10 cellular contexts compared by ENCODE assay signal in genomic region chr1:183069562-183070216, GRCh38. TPM values are rescaled to one million over a fixed set of nuclear protein-coding genes. Genes with fewer than 3 reads are reported as not detected.
A peak's percentile ranks its signal among the peaks of the same experiment; 100 is the strongest.
DNase-seq lines count a peak whose midpoint lies in the region; FAIRE-seq and TF ChIP-seq lines count a peak whose summit lies in the region.
"Had no signal": no experiment of that assay in that cellular context is flagged by ENCODE, and none has a peak within 500 bp of the region (broad histone marks: within the 10 kb centered on the region; RNA-seq: fewer than 3 reads in every experiment).

No MANE protein-coding gene starts in this region.

- no peak overlapping the region for H2AFZ ChIP-seq in MM.1S (ENCODE audit: low read length)

- TF ChIP-seq CTCF in foreskin fibroblast (IDR thresholded peaks at IDR 0.05; ENCODE audit: low read depth, low read length) = no peak
- no peak for TF ChIP-seq CTCF in colonic mucosa (IDR thresholded peaks at IDR 0.05)
- TF ChIP-seq CTCF in MM.1S (IDR thresholded peaks at IDR 0.05; ENCODE audit: low read length) = no peak

- no peak overlapping the region for H3K4me2 ChIP-seq in MM.1S (ENCODE audit: low read depth, low read length)

- H3K36me3 ChIP-seq in subcutaneous abdominal adipose tissue (ENCODE audit: control insufficient read depth in 5 of 5, insufficient read depth in 5 of 5, low read length in 5 of 5) = no peaks in the 10 kb centered on the region
- no peaks in the 10 kb centered on the region for H3K36me3 ChIP-seq in colonic mucosa
- no peaks in the 10 kb centered on the region for H3K36me3 ChIP-seq in MM.1S (replicated peaks; ENCODE audit: insufficient read depth, low read length)

- H3K9ac ChIP-seq in subcutaneous abdominal adipose tissue (ENCODE audit: low read length in 5 of 5) (peak overlapping the region in 1 of 5 donors; percentile 27), colonic mucosa (ENCODE audit: low read depth in 2 of 2, low read length in 2 of 2) (no peak overlapping the region), MM.1S (ENCODE audit: low read length) (no peak overlapping the region)

- no peaks in the 10 kb centered on the region for H3K9me2 ChIP-seq in MM.1S (replicated peaks; ENCODE audit: insufficient read depth, low read length)

- H3K27ac ChIP-seq in subcutaneous abdominal adipose tissue (ENCODE audit: low read depth, low read length) (peak overlapping the region; percentile 75), colonic mucosa (no peak overlapping the region), MM.1S (ENCODE audit: low read length) (no peak overlapping the region)

- no peak for TF ChIP-seq POLR2A in GM12891 (IDR thresholded peaks at IDR 0.05; ENCODE audit: low read depth, low read length)

- intact Hi-C loops in colonic mucosa (cut with DNase I) = no loop called here

- H3K4me1 ChIP-seq in subcutaneous abdominal adipose tissue (ENCODE audit: control insufficient read depth in 5 of 5, insufficient read depth in 5 of 5, low read length in 5 of 5) = peaks cover 0 to 42% (median 34%) of the 10 kb centered on the region in 5 donors
- peaks cover 4% of the 10 kb centered on the region for H3K4me1 ChIP-seq in colonic mucosa
- H3K4me1 ChIP-seq in MM.1S (ENCODE audit: low read length) = peaks cover 33% of the 10 kb centered on the region

- H3K27me3 ChIP-seq in subcutaneous abdominal adipose tissue (ENCODE audit: control insufficient read depth in 5 of 5, insufficient read depth in 4 of 5, low read length in 5 of 5) = no peaks in the 10 kb centered on the region
- H3K27me3 ChIP-seq in colonic mucosa = no peaks in the 10 kb centered on the region
- H3K27me3 ChIP-seq in MM.1S (replicated peaks; ENCODE audit: insufficient read depth, low read length) = no peaks in the 10 kb centered on the region

- H4K20me1 ChIP-seq in MM.1S (ENCODE audit: insufficient read depth, low read length) = no peaks in the 10 kb centered on the region

- no peaks in the 10 kb centered on the region for H3K9me3 ChIP-seq in subcutaneous abdominal adipose tissue (ENCODE audit: control insufficient read depth in 5 of 5, low read length in 5 of 5)
- H3K9me3 ChIP-seq in colonic mucosa = no peaks in the 10 kb centered on the region
- H3K9me3 ChIP-seq in MM.1S (replicated peaks; ENCODE audit: insufficient read depth, low read length) = no peaks in the 10 kb centered on the region

- H3F3A ChIP-seq in MM.1S (ENCODE audit: insufficient read depth, low read length) = peaks cover 19% of the 10 kb centered on the region

- FAIRE-seq in GM12891 (lab: Jason Lieb, UNC) = no peak
- FAIRE-seq: A204.1 had no signal

- no peak overlapping the region for H3K4me3 ChIP-seq in foreskin fibroblast (ENCODE audit: low read depth in 1 of 2, low read length in 2 of 2)
- no peak overlapping the region for H3K4me3 ChIP-seq in subcutaneous abdominal adipose tissue (ENCODE audit: low read depth in 1 of 5, low read length in 5 of 5)
- H3K4me3 ChIP-seq in colonic mucosa = no peak overlapping the region
- H3K4me3 ChIP-seq in MM.1S (ENCODE audit: low read length) = no peak overlapping the region

- DNase-seq in NCI-H1105 treated with DMSO at 0.1 percent for 48 hours (lab: John Stamatoyannopoulos, UW) (peak; percentile 31), NCI-H1105 (lab: John Stamatoyannopoulos, UW) (no peak), NCI-H345 (lab: John Stamatoyannopoulos, UW) (peak; percentile 65), foreskin fibroblast (peak; percentile 32 to 49), GM12891 (ENCODE audit: insufficient read length, low spot score) (no peak), colonic mucosa (no peak), MM.1S (no peak)
- DNase-seq: T1000 had no signal

- no peaks in the 10 kb centered on the region for H3K79me2 ChIP-seq in MM.1S (ENCODE audit: low read length)

TF ChIP-seq in GM12891, 5 proteins besides CTCF, POLR2A, EP300 and RAD21:
- no peak for TF ChIP-seq TAF1 (IDR thresholded peaks at IDR 0.05; ENCODE audit: low read depth, low read length)
- no peak for TF ChIP-seq POU2F2 (IDR thresholded peaks at IDR 0.05; ENCODE audit: low read depth, low read length)
- no peak for TF ChIP-seq SPI1 (IDR thresholded peaks at IDR 0.05; ENCODE audit: low read depth, low read length)
- no peak for TF ChIP-seq POLR2AphosphoS5 (IDR thresholded peaks at IDR 0.05; ENCODE audit: low read depth, low read length)
- no peak for TF ChIP-seq PAX5 (IDR thresholded peaks at IDR 0.05; ENCODE audit: insufficient read depth, low read length, severe bottlenecking)

RNA-seq across cellular contexts. Expression of gene LAMC1, which starts 46.5 kb away (rescaled TPM):
- 5.3 TPM for polyA plus RNA-seq in GM12891 (2012; ENCODE audit: low read depth, missing spikeins)
- total RNA-seq in colonic mucosa = 10 to 100 TPM; 28.0 to 54.6 TPM

Comparison
In these comparisons a context has a peak if more than half of its experiments do, and no peak if none do; other contexts are left out.
1. DNase-seq: peak in NCI-H1105 treated with DMSO at 0.1 percent for 48 hours (single experiment), NCI-H345 (single experiment) and foreskin fibroblast (2 of 2); none in NCI-H1105 (single experiment), GM12891 (single experiment), colonic mucosa (single experiment) and MM.1S (single experiment).